27 cellular contexts compared by ENCODE assay signal in the genomic region with DNA sequence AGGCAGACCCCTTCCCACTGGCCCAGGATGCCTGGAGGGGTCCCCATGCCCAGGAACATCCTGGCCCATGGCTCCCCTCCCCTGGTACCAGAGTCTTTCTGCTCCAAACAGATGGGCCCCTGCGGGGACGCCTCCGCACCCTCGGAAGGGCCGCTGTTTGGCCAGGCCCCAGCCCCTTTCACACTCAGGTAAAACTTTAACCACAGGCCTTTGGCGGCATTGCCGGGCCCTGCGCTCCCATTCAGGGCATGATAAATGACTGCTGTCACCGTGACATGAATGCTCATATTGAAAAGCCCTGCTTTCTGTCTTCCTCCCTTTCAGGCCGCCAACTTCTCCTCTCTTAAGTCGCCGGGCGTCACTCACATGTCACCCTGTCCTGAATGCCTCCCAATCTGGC.
"Had no signal": no experiment of that assay in that cellular context is flagged by ENCODE, and none has a peak within 500 bp of the region (broad histone marks: within the 10 kb centered on the region; RNA-seq: fewer than 3 reads in every experiment).

No MANE protein-coding gene starts in this region.

- ATAC-seq: activated T-helper 17 cell treated with anti-CD3 and anti-CD28 coated beads, Interleukin-2, amount 50 U/mL, for 72 hours; T-cell had no signal

- H3K27ac ChIP-seq: adrenal gland, KMS-11, VCaP had no signal

- H3K27me3 ChIP-seq: adrenal gland had no signal

- H3K4me3 ChIP-seq: adrenal gland had no signal

- H3K4me2 ChIP-seq: KMS-11 had no signal

- H3K4me1 ChIP-seq: adrenal gland had no signal

- DNase-seq: activated CD4-positive, alpha-beta memory T cell treated with anti-CD3 and anti-CD28 coated beads for 36 hours; activated CD4-positive, alpha-beta T cell treated with anti-CD3 and anti-CD28 coated beads, Interleukin-2, amount 10 ng/mL, durations not matched to agents 7 days and 5 days; activated CD4-positive, CD25-positive, alpha-beta regulatory T cell; activated CD8-positive, alpha-beta memory T cell treated with anti-CD3 and anti-CD28 coated beads for 24 hours; activated gamma-delta T cell; activated naive CD4-positive, alpha-beta T cell treated with anti-CD3 and anti-CD28 coated beads, Interleukin-2, amount 10 ng/mL, durations not matched to agents 7 days and 5 days; activated naive CD8-positive, alpha-beta T cell treated with anti-CD3 and anti-CD28 coated beads for 36 hours; activated T-cell treated with anti-CD3 and anti-CD28 coated beads for 4 hours; activated T-cell treated with anti-CD3 and anti-CD28 coated beads, Interleukin-2, amount 50 U/mL, for 48 hours; adrenal gland; anterior cingulate cortex; cerebellar nuclear complex; MM.1S; NCI-H1105 treated with DMSO at 0.1 percent for 48 hours; NCI-H146; NCI-H187 treated with DMSO at 0.1 percent for 48 hours; NCI-H2081 treated with DMSO at 0.1 percent for 48 hours; NCI-H446; NCI-H526; NCI-H82; SIG-M5; T-cell; T-helper 2 cell; T1000 had no signal

- H3K9me3 ChIP-seq: adrenal gland had no signal

- H3K36me3 ChIP-seq: adrenal gland had no signal
